1 cellular context compared by ENCODE assay signal in genomic region chr9:35102769-35103659, GRCh38.
TF ChIP-seq lines count a peak whose summit lies in the region.

A gene with protein sequence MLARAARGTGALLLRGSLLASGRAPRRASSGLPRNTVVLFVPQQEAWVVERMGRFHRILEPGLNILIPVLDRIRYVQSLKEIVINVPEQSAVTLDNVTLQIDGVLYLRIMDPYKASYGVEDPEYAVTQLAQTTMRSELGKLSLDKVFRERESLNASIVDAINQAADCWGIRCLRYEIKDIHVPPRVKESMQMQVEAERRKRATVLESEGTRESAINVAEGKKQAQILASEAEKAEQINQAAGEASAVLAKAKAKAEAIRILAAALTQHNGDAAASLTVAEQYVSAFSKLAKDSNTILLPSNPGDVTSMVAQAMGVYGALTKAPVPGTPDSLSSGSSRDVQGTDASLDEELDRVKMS (minus strand): TSS chr9:35103131. CDS start chr9:35103094, 37 bp downstream.

TF ChIP-seq in HepG2, 621 proteins besides CTCF, POLR2A, EP300 and RAD21 (continued from another document and continues in another):
- TF ChIP-seq FUBP1 (CRISPR knock-in tag; IDR thresholded peaks at IDR 0.05; ENCODE audit: borderline replicate concordance) (no peak), BATF2 (CRISPR knock-in tag; IDR thresholded peaks at IDR 0.05) (no peak), ZFP82 (CRISPR knock-in tag; IDR thresholded peaks at IDR 0.05; ENCODE audit: borderline replicate concordance) (no peak), MXD3 (CRISPR knock-in tag; IDR thresholded peaks at IDR 0.05) (peak; percentile 91), ZNF639 (CRISPR knock-in tag; conservative IDR thresholded peaks at IDR 0.05) (peak; percentile 47), SP2 (CRISPR knock-in tag; IDR thresholded peaks at IDR 0.05) (peak; percentile 82), ZC3H13 (CRISPR knock-in tag; IDR thresholded peaks at IDR 0.05) (no peak; the same call in 1 of the 2 replicates), ZNF83 (CRISPR knock-in tag; IDR thresholded peaks at IDR 0.05; ENCODE audit: borderline replicate concordance) (peak; percentile 33; the same call in 1 of the 2 replicates), ZNF768 (CRISPR knock-in tag; IDR thresholded peaks at IDR 0.05) (peak; percentile 66), NFKBIZ (CRISPR knock-in tag; IDR thresholded peaks at IDR 0.05) (no peak), ZNF547 (CRISPR knock-in tag; IDR thresholded peaks at IDR 0.05) (no peak), CBX2 (IDR thresholded peaks at IDR 0.05; ENCODE audit: low read depth, low read length) (no peak), CBX2 (CRISPR knock-in tag; IDR thresholded peaks at IDR 0.05; ENCODE audit: low read depth) (no peak), ZBTB25 (CRISPR knock-in tag; IDR thresholded peaks at IDR 0.05) (peak; percentile 76), TBL1XR1 (IDR thresholded peaks at IDR 0.05; ENCODE audit: borderline replicate concordance, low read length, partially characterized antibody) (peak; percentile 80), ZNF652 (CRISPR knock-in tag; IDR thresholded peaks at IDR 0.05; ENCODE audit: borderline replicate concordance, low read depth) (peak; percentile 46; the same call in 1 of the 2 replicates), ZNF75D (CRISPR knock-in tag; IDR thresholded peaks at IDR 0.05; ENCODE audit: borderline replicate concordance) (no peak), HOXA7 (CRISPR knock-in tag; IDR thresholded peaks at IDR 0.05) (no peak), ZNF761 (CRISPR knock-in tag; conservative IDR thresholded peaks at IDR 0.05) (no peak), ZNF550 (CRISPR knock-in tag; IDR thresholded peaks at IDR 0.05; ENCODE audit: borderline replicate concordance) (no peak), RBM22 (optimal IDR thresholded peaks at IDR 0.05; ENCODE audit: low read length) (peak; percentile 94), ZNF3 (CRISPR knock-in tag; IDR thresholded peaks at IDR 0.05) (no peak), ZNF446 (CRISPR knock-in tag; IDR thresholded peaks at IDR 0.05) (peak; percentile 62; the same call in 1 of the 2 replicates), ZNF280B (CRISPR knock-in tag; IDR thresholded peaks at IDR 0.05; ENCODE audit: borderline replicate concordance) (no peak), PAWR (CRISPR knock-in tag; IDR thresholded peaks at IDR 0.05; ENCODE audit: borderline replicate concordance) (no peak), FOXA3 (CRISPR knock-in tag; IDR thresholded peaks at IDR 0.05) (peak; percentile 69), GABPB1 (CRISPR knock-in tag; IDR thresholded peaks at IDR 0.05) (peak; percentile 99), HIVEP1 (CRISPR knock-in tag; IDR thresholded peaks at IDR 0.05) (no peak; the same call in 1 of the 2 replicates), SIN3B (IDR thresholded peaks at IDR 0.05; ENCODE audit: low read length) (peak; percentile 89), ZNF10 (CRISPR knock-in tag; IDR thresholded peaks at IDR 0.05; ENCODE audit: borderline replicate concordance, low read depth) (no peak), ISX (CRISPR knock-in tag; conservative IDR thresholded peaks at IDR 0.05) (no peak), ZNF235 (CRISPR knock-in tag; IDR thresholded peaks at IDR 0.05; ENCODE audit: borderline replicate concordance) (no peak), KLF16 (CRISPR knock-in tag; IDR thresholded peaks at IDR 0.05) (peak in 1 of 2 experiments; percentile 85; a peak in 2 of 4 replicates)
- TF ChIP-seq, protein P1, sequence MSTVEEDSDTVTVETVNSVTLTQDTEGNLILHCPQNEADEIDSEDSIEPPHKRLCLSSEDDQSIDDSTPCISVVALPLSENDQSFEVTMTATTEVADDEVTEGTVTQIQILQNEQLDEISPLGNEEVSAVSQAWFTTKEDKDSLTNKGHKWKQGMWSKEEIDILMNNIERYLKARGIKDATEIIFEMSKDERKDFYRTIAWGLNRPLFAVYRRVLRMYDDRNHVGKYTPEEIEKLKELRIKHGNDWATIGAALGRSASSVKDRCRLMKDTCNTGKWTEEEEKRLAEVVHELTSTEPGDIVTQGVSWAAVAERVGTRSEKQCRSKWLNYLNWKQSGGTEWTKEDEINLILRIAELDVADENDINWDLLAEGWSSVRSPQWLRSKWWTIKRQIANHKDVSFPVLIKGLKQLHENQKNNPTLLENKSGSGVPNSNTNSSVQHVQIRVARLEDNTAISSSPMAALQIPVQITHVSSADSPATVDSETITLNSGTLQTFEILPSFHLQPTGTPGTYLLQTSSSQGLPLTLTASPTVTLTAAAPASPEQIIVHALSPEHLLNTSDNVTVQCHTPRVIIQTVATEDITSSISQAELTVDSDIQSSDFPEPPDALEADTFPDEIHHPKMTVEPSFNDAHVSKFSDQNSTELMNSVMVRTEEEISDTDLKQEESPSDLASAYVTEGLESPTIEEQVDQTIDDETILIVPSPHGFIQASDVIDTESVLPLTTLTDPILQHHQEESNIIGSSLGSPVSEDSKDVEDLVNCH (CRISPR knock-in tag; IDR thresholded peaks at IDR 0.05), result no peak
- TF ChIP-seq, protein P2, sequence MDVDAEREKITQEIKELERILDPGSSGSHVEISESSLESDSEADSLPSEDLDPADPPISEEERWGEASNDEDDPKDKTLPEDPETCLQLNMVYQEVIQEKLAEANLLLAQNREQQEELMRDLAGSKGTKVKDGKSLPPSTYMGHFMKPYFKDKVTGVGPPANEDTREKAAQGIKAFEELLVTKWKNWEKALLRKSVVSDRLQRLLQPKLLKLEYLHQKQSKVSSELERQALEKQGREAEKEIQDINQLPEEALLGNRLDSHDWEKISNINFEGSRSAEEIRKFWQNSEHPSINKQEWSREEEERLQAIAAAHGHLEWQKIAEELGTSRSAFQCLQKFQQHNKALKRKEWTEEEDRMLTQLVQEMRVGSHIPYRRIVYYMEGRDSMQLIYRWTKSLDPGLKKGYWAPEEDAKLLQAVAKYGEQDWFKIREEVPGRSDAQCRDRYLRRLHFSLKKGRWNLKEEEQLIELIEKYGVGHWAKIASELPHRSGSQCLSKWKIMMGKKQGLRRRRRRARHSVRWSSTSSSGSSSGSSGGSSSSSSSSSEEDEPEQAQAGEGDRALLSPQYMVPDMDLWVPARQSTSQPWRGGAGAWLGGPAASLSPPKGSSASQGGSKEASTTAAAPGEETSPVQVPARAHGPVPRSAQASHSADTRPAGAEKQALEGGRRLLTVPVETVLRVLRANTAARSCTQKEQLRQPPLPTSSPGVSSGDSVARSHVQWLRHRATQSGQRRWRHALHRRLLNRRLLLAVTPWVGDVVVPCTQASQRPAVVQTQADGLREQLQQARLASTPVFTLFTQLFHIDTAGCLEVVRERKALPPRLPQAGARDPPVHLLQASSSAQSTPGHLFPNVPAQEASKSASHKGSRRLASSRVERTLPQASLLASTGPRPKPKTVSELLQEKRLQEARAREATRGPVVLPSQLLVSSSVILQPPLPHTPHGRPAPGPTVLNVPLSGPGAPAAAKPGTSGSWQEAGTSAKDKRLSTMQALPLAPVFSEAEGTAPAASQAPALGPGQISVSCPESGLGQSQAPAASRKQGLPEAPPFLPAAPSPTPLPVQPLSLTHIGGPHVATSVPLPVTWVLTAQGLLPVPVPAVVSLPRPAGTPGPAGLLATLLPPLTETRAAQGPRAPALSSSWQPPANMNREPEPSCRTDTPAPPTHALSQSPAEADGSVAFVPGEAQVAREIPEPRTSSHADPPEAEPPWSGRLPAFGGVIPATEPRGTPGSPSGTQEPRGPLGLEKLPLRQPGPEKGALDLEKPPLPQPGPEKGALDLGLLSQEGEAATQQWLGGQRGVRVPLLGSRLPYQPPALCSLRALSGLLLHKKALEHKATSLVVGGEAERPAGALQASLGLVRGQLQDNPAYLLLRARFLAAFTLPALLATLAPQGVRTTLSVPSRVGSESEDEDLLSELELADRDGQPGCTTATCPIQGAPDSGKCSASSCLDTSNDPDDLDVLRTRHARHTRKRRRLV (CRISPR knock-in tag; IDR thresholded peaks at IDR 0.05), result 0 out of 2 replicates have a peak, but pooled peaks have one; percentile 68
- TF ChIP-seq, protein P3, sequence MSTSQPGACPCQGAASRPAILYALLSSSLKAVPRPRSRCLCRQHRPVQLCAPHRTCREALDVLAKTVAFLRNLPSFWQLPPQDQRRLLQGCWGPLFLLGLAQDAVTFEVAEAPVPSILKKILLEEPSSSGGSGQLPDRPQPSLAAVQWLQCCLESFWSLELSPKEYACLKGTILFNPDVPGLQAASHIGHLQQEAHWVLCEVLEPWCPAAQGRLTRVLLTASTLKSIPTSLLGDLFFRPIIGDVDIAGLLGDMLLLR (CRISPR knock-in tag; IDR thresholded peaks at IDR 0.05), result no peak
- TF ChIP-seq, protein P4, sequence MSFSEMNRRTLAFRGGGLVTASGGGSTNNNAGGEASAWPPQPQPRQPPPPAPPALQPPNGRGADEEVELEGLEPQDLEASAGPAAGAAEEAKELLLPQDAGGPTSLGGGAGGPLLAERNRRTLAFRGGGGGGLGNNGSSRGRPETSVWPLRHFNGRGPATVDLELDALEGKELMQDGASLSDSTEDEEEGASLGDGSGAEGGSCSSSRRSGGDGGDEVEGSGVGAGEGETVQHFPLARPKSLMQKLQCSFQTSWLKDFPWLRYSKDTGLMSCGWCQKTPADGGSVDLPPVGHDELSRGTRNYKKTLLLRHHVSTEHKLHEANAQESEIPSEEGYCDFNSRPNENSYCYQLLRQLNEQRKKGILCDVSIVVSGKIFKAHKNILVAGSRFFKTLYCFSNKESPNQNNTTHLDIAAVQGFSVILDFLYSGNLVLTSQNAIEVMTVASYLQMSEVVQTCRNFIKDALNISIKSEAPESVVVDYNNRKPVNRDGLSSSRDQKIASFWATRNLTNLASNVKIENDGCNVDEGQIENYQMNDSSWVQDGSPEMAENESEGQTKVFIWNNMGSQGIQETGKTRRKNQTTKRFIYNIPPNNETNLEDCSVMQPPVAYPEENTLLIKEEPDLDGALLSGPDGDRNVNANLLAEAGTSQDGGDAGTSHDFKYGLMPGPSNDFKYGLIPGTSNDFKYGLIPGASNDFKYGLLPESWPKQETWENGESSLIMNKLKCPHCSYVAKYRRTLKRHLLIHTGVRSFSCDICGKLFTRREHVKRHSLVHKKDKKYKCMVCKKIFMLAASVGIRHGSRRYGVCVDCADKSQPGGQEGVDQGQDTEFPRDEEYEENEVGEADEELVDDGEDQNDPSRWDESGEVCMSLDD (CRISPR knock-in tag; IDR thresholded peaks at IDR 0.05; ENCODE audit: borderline replicate concordance), result no peak
